1 cellular context compared by ENCODE assay signal in genomic region chr16:4475880-4476790, GRCh38.
TF ChIP-seq lines count a peak whose summit lies in the region.

A gene with protein sequence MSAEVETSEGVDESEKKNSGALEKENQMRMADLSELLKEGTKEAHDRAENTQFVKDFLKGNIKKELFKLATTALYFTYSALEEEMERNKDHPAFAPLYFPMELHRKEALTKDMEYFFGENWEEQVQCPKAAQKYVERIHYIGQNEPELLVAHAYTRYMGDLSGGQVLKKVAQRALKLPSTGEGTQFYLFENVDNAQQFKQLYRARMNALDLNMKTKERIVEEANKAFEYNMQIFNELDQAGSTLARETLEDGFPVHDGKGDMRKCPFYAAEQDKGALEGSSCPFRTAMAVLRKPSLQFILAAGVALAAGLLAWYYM (plus strand): TSS chr16:4476398. CDS start chr16:4505525, 29,127 bp downstream.

TF ChIP-seq in HepG2, 621 proteins besides CTCF, POLR2A, EP300 and RAD21 (continued from another document and continues in another):
- no peak for TF ChIP-seq ZNF484 (CRISPR knock-in tag; IDR thresholded peaks at IDR 0.05; ENCODE audit: borderline replicate concordance, low read depth)
- TF ChIP-seq JDP2 (CRISPR knock-in tag; IDR thresholded peaks at IDR 0.05; ENCODE audit: borderline replicate concordance): no peak
- no peak for TF ChIP-seq ZNF644 (CRISPR knock-in tag; IDR thresholded peaks at IDR 0.05; ENCODE audit: low read depth)
- TF ChIP-seq ZSCAN20 (CRISPR knock-in tag; IDR thresholded peaks at IDR 0.05; ENCODE audit: borderline replicate concordance): 0 out of 2 replicates have a peak, but pooled peaks have one; percentile 80
- TF ChIP-seq SSRP1 (CRISPR knock-in tag; IDR thresholded peaks at IDR 0.05): no peak
- no peak for TF ChIP-seq KLF13 (CRISPR knock-in tag; IDR thresholded peaks at IDR 0.05)
- TF ChIP-seq MLX (CRISPR knock-in tag; IDR thresholded peaks at IDR 0.05): 0 out of 2 replicates have a peak, but pooled peaks have one; percentile 52
- TF ChIP-seq, protein P1, sequence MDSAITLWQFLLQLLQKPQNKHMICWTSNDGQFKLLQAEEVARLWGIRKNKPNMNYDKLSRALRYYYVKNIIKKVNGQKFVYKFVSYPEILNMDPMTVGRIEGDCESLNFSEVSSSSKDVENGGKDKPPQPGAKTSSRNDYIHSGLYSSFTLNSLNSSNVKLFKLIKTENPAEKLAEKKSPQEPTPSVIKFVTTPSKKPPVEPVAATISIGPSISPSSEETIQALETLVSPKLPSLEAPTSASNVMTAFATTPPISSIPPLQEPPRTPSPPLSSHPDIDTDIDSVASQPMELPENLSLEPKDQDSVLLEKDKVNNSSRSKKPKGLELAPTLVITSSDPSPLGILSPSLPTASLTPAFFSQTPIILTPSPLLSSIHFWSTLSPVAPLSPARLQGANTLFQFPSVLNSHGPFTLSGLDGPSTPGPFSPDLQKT (CRISPR knock-in tag; IDR thresholded peaks at IDR 0.05; ENCODE audit: borderline replicate concordance): 0 out of 2 replicates have a peak, but pooled peaks have one; percentile 63
- no peak for TF ChIP-seq SETDB1 (CRISPR knock-in tag; IDR thresholded peaks at IDR 0.05; ENCODE audit: borderline replicate concordance)
- TF ChIP-seq, protein P2, sequence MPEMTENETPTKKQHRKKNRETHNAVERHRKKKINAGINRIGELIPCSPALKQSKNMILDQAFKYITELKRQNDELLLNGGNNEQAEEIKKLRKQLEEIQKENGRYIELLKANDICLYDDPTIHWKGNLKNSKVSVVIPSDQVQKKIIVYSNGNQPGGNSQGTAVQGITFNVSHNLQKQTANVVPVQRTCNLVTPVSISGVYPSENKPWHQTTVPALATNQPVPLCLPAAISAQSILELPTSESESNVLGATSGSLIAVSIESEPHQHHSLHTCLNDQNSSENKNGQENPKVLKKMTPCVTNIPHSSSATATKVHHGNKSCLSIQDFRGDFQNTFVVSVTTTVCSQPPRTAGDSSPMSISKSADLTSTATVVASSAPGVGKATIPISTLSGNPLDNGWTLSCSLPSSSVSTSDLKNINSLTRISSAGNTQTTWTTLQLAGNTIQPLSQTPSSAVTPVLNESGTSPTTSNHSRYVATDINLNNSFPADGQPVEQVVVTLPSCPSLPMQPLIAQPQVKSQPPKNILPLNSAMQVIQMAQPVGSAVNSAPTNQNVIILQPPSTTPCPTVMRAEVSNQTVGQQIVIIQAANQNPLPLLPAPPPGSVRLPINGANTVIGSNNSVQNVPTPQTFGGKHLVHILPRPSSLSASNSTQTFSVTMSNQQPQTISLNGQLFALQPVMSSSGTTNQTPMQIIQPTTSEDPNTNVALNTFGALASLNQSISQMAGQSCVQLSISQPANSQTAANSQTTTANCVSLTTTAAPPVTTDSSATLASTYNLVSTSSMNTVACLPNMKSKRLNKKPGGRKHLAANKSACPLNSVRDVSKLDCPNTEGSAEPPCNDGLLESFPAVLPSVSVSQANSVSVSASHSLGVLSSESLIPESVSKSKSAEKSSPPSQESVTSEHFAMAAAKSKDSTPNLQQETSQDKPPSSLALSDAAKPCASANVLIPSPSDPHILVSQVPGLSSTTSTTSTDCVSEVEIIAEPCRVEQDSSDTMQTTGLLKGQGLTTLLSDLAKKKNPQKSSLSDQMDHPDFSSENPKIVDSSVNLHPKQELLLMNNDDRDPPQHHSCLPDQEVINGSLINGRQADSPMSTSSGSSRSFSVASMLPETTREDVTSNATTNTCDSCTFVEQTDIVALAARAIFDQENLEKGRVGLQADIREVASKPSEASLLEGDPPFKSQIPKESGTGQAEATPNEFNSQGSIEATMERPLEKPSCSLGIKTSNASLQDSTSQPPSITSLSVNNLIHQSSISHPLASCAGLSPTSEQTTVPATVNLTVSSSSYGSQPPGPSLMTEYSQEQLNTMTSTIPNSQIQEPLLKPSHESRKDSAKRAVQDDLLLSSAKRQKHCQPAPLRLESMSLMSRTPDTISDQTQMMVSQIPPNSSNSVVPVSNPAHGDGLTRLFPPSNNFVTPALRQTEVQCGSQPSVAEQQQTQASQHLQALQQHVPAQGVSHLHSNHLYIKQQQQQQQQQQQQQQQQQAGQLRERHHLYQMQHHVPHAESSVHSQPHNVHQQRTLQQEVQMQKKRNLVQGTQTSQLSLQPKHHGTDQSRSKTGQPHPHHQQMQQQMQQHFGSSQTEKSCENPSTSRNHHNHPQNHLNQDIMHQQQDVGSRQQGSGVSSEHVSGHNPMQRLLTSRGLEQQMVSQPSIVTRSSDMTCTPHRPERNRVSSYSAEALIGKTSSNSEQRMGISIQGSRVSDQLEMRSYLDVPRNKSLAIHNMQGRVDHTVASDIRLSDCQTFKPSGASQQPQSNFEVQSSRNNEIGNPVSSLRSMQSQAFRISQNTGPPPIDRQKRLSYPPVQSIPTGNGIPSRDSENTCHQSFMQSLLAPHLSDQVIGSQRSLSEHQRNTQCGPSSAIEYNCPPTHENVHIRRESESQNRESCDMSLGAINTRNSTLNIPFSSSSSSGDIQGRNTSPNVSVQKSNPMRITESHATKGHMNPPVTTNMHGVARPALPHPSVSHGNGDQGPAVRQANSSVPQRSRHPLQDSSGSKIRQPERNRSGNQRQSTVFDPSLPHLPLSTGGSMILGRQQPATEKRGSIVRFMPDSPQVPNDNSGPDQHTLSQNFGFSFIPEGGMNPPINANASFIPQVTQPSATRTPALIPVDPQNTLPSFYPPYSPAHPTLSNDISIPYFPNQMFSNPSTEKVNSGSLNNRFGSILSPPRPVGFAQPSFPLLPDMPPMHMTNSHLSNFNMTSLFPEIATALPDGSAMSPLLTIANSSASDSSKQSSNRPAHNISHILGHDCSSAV (CRISPR knock-in tag; IDR thresholded peaks at IDR 0.05; ENCODE audit: borderline replicate concordance): no peak
- no peak for TF ChIP-seq GZF1 (CRISPR knock-in tag; IDR thresholded peaks at IDR 0.05)
- TF ChIP-seq, protein P3, sequence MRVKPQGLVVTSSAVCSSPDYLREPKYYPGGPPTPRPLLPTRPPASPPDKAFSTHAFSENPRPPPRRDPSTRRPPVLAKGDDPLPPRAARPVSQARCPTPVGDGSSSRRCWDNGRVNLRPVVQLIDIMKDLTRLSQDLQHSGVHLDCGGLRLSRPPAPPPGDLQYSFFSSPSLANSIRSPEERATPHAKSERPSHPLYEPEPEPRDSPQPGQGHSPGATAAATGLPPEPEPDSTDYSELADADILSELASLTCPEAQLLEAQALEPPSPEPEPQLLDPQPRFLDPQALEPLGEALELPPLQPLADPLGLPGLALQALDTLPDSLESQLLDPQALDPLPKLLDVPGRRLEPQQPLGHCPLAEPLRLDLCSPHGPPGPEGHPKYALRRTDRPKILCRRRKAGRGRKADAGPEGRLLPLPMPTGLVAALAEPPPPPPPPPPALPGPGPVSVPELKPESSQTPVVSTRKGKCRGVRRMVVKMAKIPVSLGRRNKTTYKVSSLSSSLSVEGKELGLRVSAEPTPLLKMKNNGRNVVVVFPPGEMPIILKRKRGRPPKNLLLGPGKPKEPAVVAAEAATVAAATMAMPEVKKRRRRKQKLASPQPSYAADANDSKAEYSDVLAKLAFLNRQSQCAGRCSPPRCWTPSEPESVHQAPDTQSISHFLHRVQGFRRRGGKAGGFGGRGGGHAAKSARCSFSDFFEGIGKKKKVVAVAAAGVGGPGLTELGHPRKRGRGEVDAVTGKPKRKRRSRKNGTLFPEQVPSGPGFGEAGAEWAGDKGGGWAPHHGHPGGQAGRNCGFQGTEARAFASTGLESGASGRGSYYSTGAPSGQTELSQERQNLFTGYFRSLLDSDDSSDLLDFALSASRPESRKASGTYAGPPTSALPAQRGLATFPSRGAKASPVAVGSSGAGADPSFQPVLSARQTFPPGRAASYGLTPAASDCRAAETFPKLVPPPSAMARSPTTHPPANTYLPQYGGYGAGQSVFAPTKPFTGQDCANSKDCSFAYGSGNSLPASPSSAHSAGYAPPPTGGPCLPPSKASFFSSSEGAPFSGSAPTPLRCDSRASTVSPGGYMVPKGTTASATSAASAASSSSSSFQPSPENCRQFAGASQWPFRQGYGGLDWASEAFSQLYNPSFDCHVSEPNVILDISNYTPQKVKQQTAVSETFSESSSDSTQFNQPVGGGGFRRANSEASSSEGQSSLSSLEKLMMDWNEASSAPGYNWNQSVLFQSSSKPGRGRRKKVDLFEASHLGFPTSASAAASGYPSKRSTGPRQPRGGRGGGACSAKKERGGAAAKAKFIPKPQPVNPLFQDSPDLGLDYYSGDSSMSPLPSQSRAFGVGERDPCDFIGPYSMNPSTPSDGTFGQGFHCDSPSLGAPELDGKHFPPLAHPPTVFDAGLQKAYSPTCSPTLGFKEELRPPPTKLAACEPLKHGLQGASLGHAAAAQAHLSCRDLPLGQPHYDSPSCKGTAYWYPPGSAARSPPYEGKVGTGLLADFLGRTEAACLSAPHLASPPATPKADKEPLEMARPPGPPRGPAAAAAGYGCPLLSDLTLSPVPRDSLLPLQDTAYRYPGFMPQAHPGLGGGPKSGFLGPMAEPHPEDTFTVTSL (CRISPR knock-in tag; IDR thresholded peaks at IDR 0.05; ENCODE audit: borderline replicate concordance): peak; percentile 28; the same call in 1 of the 2 replicates
- TF ChIP-seq ZNF3 (CRISPR knock-in tag; IDR thresholded peaks at IDR 0.05): no peak
- TF ChIP-seq DPF2 (CRISPR knock-in tag; IDR thresholded peaks at IDR 0.05; ENCODE audit: borderline replicate concordance, low read depth): no peak
- peak; percentile 32; the same call in 1 of the 2 replicates for TF ChIP-seq ZNF264 (CRISPR knock-in tag; IDR thresholded peaks at IDR 0.05)
- TF ChIP-seq ZNF263 (CRISPR knock-in tag; IDR thresholded peaks at IDR 0.05): peak; percentile 44; the same call in 1 of the 2 replicates
- TF ChIP-seq SRSF9 (IDR thresholded peaks at IDR 0.05; ENCODE audit: borderline replicate concordance, insufficient read depth, low read depth, low read length, poor library complexity, severe bottlenecking): no peak
- TF ChIP-seq NR3C1 (CRISPR knock-in tag; IDR thresholded peaks at IDR 0.05): no peak
- no peak for TF ChIP-seq AFF4 (CRISPR knock-in tag; IDR thresholded peaks at IDR 0.05)
- TF ChIP-seq ZNF296 (CRISPR knock-in tag; conservative IDR thresholded peaks at IDR 0.05): peak; percentile 80
- no peak for TF ChIP-seq MTA3 (CRISPR knock-in tag; IDR thresholded peaks at IDR 0.05)
- TF ChIP-seq DBP (CRISPR knock-in tag; IDR thresholded peaks at IDR 0.05; ENCODE audit: not compliant biosample characterization): no peak
- peak; percentile 87 for TF ChIP-seq ZBTB33 (CRISPR knock-in tag; IDR thresholded peaks at IDR 0.05)
- peak; percentile 64 for TF ChIP-seq PHF21A (CRISPR knock-in tag; IDR thresholded peaks at IDR 0.05)
- no peak for TF ChIP-seq NFIB (CRISPR knock-in tag; IDR thresholded peaks at IDR 0.05; ENCODE audit: borderline replicate concordance)
- TF ChIP-seq, protein P4, sequence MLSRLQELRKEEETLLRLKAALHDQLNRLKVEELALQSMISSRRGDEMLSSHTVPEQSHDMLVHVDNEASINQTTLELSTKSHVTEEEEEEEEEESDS (CRISPR knock-in tag; IDR thresholded peaks at IDR 0.05; ENCODE audit: borderline replicate concordance): peak; percentile 78; the same call in 1 of the 2 replicates
- no peak for TF ChIP-seq MAFK (conservative IDR thresholded peaks at IDR 0.05 in 1 of 2, IDR thresholded peaks at IDR 0.05 in 1 of 2; ENCODE audit: low read length in 2 of 2)
- no peak for TF ChIP-seq KLF11 (CRISPR knock-in tag; IDR thresholded peaks at IDR 0.05)
- no peak for TF ChIP-seq ATRX (CRISPR knock-in tag; IDR thresholded peaks at IDR 0.05; ENCODE audit: borderline replicate concordance)
- TF ChIP-seq ARNT2 (CRISPR knock-in tag; IDR thresholded peaks at IDR 0.05; ENCODE audit: low read depth): peak; percentile 94
- TF ChIP-seq ZNF674 (CRISPR knock-in tag; IDR thresholded peaks at IDR 0.05; ENCODE audit: low read depth): 0 out of 2 replicates have a peak, but pooled peaks have one; percentile 61
- peak; percentile 95 for TF ChIP-seq HDAC1 (CRISPR knock-in tag; IDR thresholded peaks at IDR 0.05)
